ENCODE assay signal across 10 cellular contexts in genomic region chr3:126835472-126836219, GRCh38.
DNase-seq lines count a peak whose midpoint lies in the region; ATAC-seq and TF ChIP-seq lines count a peak whose summit lies in the region.
"Had no signal": no experiment of that assay in that cellular context is flagged by ENCODE, and none has a peak within 500 bp of the region (broad histone marks: within the 10 kb centered on the region; RNA-seq: fewer than 3 reads in every experiment).

No MANE protein-coding gene starts in this region.

- TF ChIP-seq CTCF in AG09319 (IDR thresholded peaks at IDR 0.05; ENCODE audit: low read depth, low read length), result 0 out of 2 replicates have a peak, but pooled peaks have one; percentile 7
- peak; percentile 38 for TF ChIP-seq CTCF in chondrocyte (IDR thresholded peaks at IDR 0.05)

- peaks cover 1% of the 10 kb centered on the region for H3K36me3 Mint-ChIP-seq in chondrocyte (ENCODE audit: low read depth)

- no peaks in the 10 kb centered on the region for H3K9me3 Mint-ChIP-seq in chondrocyte (ENCODE audit: low read depth)
- H3K9me3 Mint-ChIP-seq: activated T-helper 1 cell treated with anti-CD3 and anti-CD28 coated beads, Interleukin-12 subunit alpha, Interleukin-12 subunit beta, Interleukin-2, Interleukin-4 antibody, amounts not matched to agents 30 ng/mL and 10 ng/mL and 1 ng/mL, durations not matched to agents 14 hours and 24 hours and 36 hours had no signal

- no peak for DNase-seq in AG09319 (ENCODE audit: extremely low read depth, low read depth)
- DNase-seq in HT1080 (ENCODE audit: low read depth), result peak; percentile 85
- no peak for DNase-seq in chondrocyte (ENCODE audit: low spot score)
- peak; percentile 66 for DNase-seq in myocyte (ENCODE audit: low read depth)
- no peak for DNase-seq in globus pallidus (ENCODE audit: low spot score)
- no peak for DNase-seq in NCI-H748 treated with DMSO at 0.1 percent for 48 hours (lab: John Stamatoyannopoulos, UW)
- DNase-seq in activated naive CD4-positive, alpha-beta T cell (lab: John Stamatoyannopoulos, UW), result no peak
- DNase-seq: NCI-H1105 had no signal

- peaks cover 10% of the 10 kb centered on the region for H3K4me1 Mint-ChIP-seq in chondrocyte (ENCODE audit: low read depth)

- ATAC-seq in GM18909 (IDR thresholded peaks at IDR 0.05; ENCODE audit: poor library complexity, unreplicated experiment), result no peak

- no peaks in the 10 kb centered on the region for H3K27me3 Mint-ChIP-seq in chondrocyte (ENCODE audit: low read depth)

- no peak overlapping the region for H3K27ac Mint-ChIP-seq in chondrocyte (ENCODE audit: unreplicated experiment)
- H3K27ac Mint-ChIP-seq: activated T-helper 1 cell treated with anti-CD3 and anti-CD28 coated beads, Interleukin-12 subunit alpha, Interleukin-12 subunit beta, Interleukin-2, Interleukin-4 antibody, amounts not matched to agents 30 ng/mL and 10 ng/mL and 1 ng/mL, durations not matched to agents 14 hours and 24 hours and 36 hours had no signal

- H3K4me3 Mint-ChIP-seq in chondrocyte (ENCODE audit: unreplicated experiment), result no peak overlapping the region
- H3K4me3 Mint-ChIP-seq: activated T-helper 1 cell treated with anti-CD3 and anti-CD28 coated beads, Interleukin-12 subunit alpha, Interleukin-12 subunit beta, Interleukin-2, Interleukin-4 antibody, amounts not matched to agents 30 ng/mL and 10 ng/mL and 1 ng/mL, durations not matched to agents 14 hours and 24 hours and 36 hours had no signal

Comparison
In these comparisons a context has a peak if more than half of its experiments do, and no peak if none do; other contexts are left out.
1. DNase-seq: peak in HT1080 (single experiment) and myocyte (single experiment); none in AG09319 (single experiment), chondrocyte (single experiment), globus pallidus (single experiment), NCI-H748 treated with DMSO at 0.1 percent for 48 hours (single experiment) and activated naive CD4-positive, alpha-beta T cell (0 of 4).